In genomic region chr6:19879663-19880062, GRCh38 we compare ENCODE assay signal across 23 cellular contexts. TPM values are rescaled to one million over a fixed set of nuclear protein-coding genes. Genes with fewer than 3 reads are reported as not detected.
A peak's percentile ranks its signal among the peaks of the same experiment; 100 is the strongest.
DNase-seq lines count a peak whose midpoint lies in the region; ATAC-seq and TF ChIP-seq lines count a peak whose summit lies in the region.
"Had no signal": no experiment of that assay in that cellular context is flagged by ENCODE, and none has a peak within 500 bp of the region (broad histone marks: within the 10 kb centered on the region; RNA-seq: fewer than 3 reads in every experiment).

No MANE protein-coding gene starts in this region.

- H3K9me3 ChIP-seq in heart right ventricle: no peaks in the 10 kb centered on the region
- no peaks in the 10 kb centered on the region for H3K9me3 ChIP-seq in aorta (ENCODE audit: control insufficient read depth, low read length)
- H3K9me3 ChIP-seq: colonic mucosa, thoracic aorta had no signal

- no peak overlapping the region for H4K5ac ChIP-seq in mesendoderm (ENCODE audit: low read length)

- H2AK5ac ChIP-seq in mesendoderm (ENCODE audit: low read length): no peak overlapping the region

- ATAC-seq in heart right ventricle: no peak
- no peak for ATAC-seq in aorta (ENCODE audit: low FRiP score)
- ATAC-seq: activated CD8-positive, alpha-beta T cell treated with anti-CD3 and anti-CD28 coated beads, Interleukin-2, amount 10 ng/mL, durations not matched to agents 7 days and 5 days; activated naive CD4-positive, alpha-beta T cell treated with anti-CD3 and anti-CD28 coated beads, Interleukin-2, amount 50 U/mL, for 72 hours; foreskin keratinocyte; left colon; stimulated activated effector memory CD8-positive, alpha-beta T cell treated with anti-CD3 and anti-CD28 coated beads, Interleukin-12 subunit alpha, Interleukin-12 subunit beta, amount 100 ng/mL, for 72 hours had no signal

- H3K18ac ChIP-seq in mesendoderm (ENCODE audit: low read length): no peak overlapping the region

- no peak for TF ChIP-seq CTCF in heart right ventricle (IDR thresholded peaks at IDR 0.05)

- H3K23ac ChIP-seq in mesendoderm (ENCODE audit: low read length): no peak overlapping the region

- H3K9ac ChIP-seq in mesendoderm (ENCODE audit: low read length): no peak overlapping the region
- H3K9ac ChIP-seq: GM23248 had no signal

- H3K4me1 ChIP-seq in heart right ventricle (no peaks in the 10 kb centered on the region), aorta (ENCODE audit: control insufficient read depth in 1 of 2, insufficient read depth in 2 of 2, low read length in 2 of 2) (no peaks in the 10 kb centered on the region), mesendoderm (ENCODE audit: control insufficient read depth, low read depth, low read length) (no peaks in the 10 kb centered on the region)
- H3K4me1 ChIP-seq: colonic mucosa had no signal

- DNase-seq in DMS153 treated with DMSO at 0.1 percent for 48 hours (lab: John Stamatoyannopoulos, UW; ENCODE audit: unreplicated experiment): peak; percentile 86
- peak; percentile 72 to 79 for DNase-seq in NCI-H187 (lab: John Stamatoyannopoulos, UW)
- DNase-seq in NCI-H526 (lab: John Stamatoyannopoulos, UW): peak; percentile 67 to 73
- peak; percentile 80 for DNase-seq in kidney tubule cell (ENCODE audit: low spot score)
- DNase-seq in UCSD-AML1 (lab: John Stamatoyannopoulos, UW; ENCODE audit: unreplicated experiment): no peak
- DNase-seq in heart right ventricle: no peak
- DNase-seq in aorta: no peak
- DNase-seq in mesendoderm: no peak
- DNase-seq: ACHN; activated CD4-positive, CD25-positive, alpha-beta regulatory T cell; activated CD8-positive, alpha-beta T cell treated with anti-CD3 and anti-CD28 coated beads, Interleukin-2, amount 10 ng/mL, durations not matched to agents 7 days and 5 days; activated T-cell treated with anti-CD3 and anti-CD28 coated beads, Interleukin-2, amount 50 U/mL, for 48 hours; colonic mucosa; foreskin keratinocyte; GM23248; left colon; NCI-H446 treated with DMSO at 0.1 percent for 48 hours; retina; T-helper 2 cell had no signal

- intact Hi-C loops in heart right ventricle (cut with DNase I) (no loop called here), aorta (cut with DNase I) (no loop called here)

- H3K27ac ChIP-seq in heart right ventricle (no peak overlapping the region), aorta (ENCODE audit: low read depth in 1 of 2, low read length in 2 of 2) (no peak overlapping the region), mesendoderm (ENCODE audit: low read depth, low read length) (no peak overlapping the region)
- H3K27ac ChIP-seq: C4-2B, colonic mucosa, foreskin keratinocyte, GM23248, thoracic aorta had no signal

- no peak overlapping the region for H4K8ac ChIP-seq in mesendoderm (ENCODE audit: low read depth, low read length)

- no peak overlapping the region for H3K4ac ChIP-seq in mesendoderm (ENCODE audit: low read depth, low read length)

- H3K36me3 ChIP-seq in heart right ventricle (no peaks in the 10 kb centered on the region), aorta (ENCODE audit: control insufficient read depth in 1 of 2, insufficient read depth in 2 of 2, low read length in 1 of 2) (no peaks in the 10 kb centered on the region), mesendoderm (ENCODE audit: control insufficient read depth, insufficient read depth, low read length) (no peaks in the 10 kb centered on the region)
- H3K36me3 ChIP-seq: colonic mucosa, thoracic aorta had no signal

- WGBS in heart right ventricle, 2 donors: 11 to 17% methylated on average over 1 of the region's 1 CpG
- WGBS in aorta, 2 donors: 20 to 30% methylated on average over 1 of the region's 1 CpG
- WGBS in mesendoderm (ENCODE audit: extremely low coverage, insufficient coverage, low lambda C conversion rate): no CpG with 5 or more reads among the region's 1 CpG

- H3K27me3 ChIP-seq in heart right ventricle (peaks cover 0 to 5% (median 0%) of the 10 kb centered on the region in 7 donors), aorta (ENCODE audit: control insufficient read depth in 1 of 2, insufficient read depth in 2 of 2, low read length in 1 of 2) (no peaks in the 10 kb centered on the region), mesendoderm (ENCODE audit: insufficient read depth, low read length, poor library complexity) (no peaks in the 10 kb centered on the region)
- H3K27me3 ChIP-seq: colonic mucosa had no signal

- H2BK15ac ChIP-seq in mesendoderm (replicated peaks; ENCODE audit: low read depth): no peak overlapping the region

- H3K79me1 ChIP-seq in mesendoderm (ENCODE audit: low read length): no peaks in the 10 kb centered on the region

- H3K4me3 ChIP-seq in heart right ventricle (no peak overlapping the region), aorta (ENCODE audit: low read length in 2 of 2) (no peak overlapping the region), mesendoderm (ENCODE audit: low read length) (no peak overlapping the region)
- H3K4me3 ChIP-seq: colonic mucosa, GM23248, thoracic aorta had no signal

- H2BK120ac ChIP-seq in mesendoderm (ENCODE audit: low read depth, low read length): no peak overlapping the region

- H3K56ac ChIP-seq in mesendoderm (ENCODE audit: low read length): no peak overlapping the region

- no peaks in the 10 kb centered on the region for H3K79me2 ChIP-seq in mesendoderm (ENCODE audit: control insufficient read depth, insufficient read depth, low read length)

- no peak overlapping the region for H3K4me2 ChIP-seq in mesendoderm (ENCODE audit: low read length)

- no peak overlapping the region for H2BK5ac ChIP-seq in mesendoderm (ENCODE audit: low read length)

RNA-seq across cellular contexts. Expression of gene ID4, which starts 42.5 kb away (rescaled TPM):
- total RNA-seq in heart right ventricle (1 to 10 TPM; 1.2 to 4.8 (median 2.9) TPM), aorta (100 to 1,000 TPM in 1 of 2 donors, 10 to 100 TPM in 1; 85.1 to 111 TPM)
- polyA plus RNA-seq in heart right ventricle (1 to 10 TPM; 6.9 to 9.6 TPM), aorta (100 to 1,000 TPM in 1 of 2 donors, 10 to 100 TPM in 1; 58.6 to 247 TPM)
- polyA plus RNA-seq in mesendoderm (2013, experiment 1 of 2): 21.2 TPM
- 20.1 TPM for polyA plus RNA-seq in mesendoderm (2013, experiment 2 of 2)
- total RNA-seq: activated CD8-positive, alpha-beta T cell treated with anti-CD3 and anti-CD28 coated beads, Interleukin-2, amount 10 ng/mL, durations not matched to agents 7 days and 5 days; activated naive CD4-positive, alpha-beta T cell treated with anti-CD3 and anti-CD28 coated beads, Interleukin-2, amount 50 U/mL, for 72 hours; foreskin keratinocyte had no signal
- polyA plus RNA-seq: foreskin keratinocyte had no signal

Comparison
In these comparisons a context has a peak if more than half of its experiments do, and no peak if none do; other contexts are left out.
1. DNase-seq: peak in DMS153 treated with DMSO at 0.1 percent for 48 hours (single experiment), NCI-H187 (2 of 2), NCI-H526 (2 of 2) and kidney tubule cell (single experiment); none in UCSD-AML1 (single experiment), heart right ventricle (0 of 2), aorta (0 of 2) and mesendoderm (single experiment).
2. RNA of gene ID4, which starts 42.5 kb away (total RNA-seq): 85.1 to 111 TPM in aorta; 1.2 to 4.8 TPM in heart right ventricle; every median in the first group is over 10 times any median in the second.